8 cellular contexts compared by ENCODE assay signal in genomic region chr3:42032693-42033349, GRCh38. TPM values are rescaled to one million over a fixed set of nuclear protein-coding genes. Genes with fewer than 3 reads are reported as not detected.
DNase-seq lines count a peak whose midpoint lies in the region; ATAC-seq and TF ChIP-seq lines count a peak whose summit lies in the region.

No MANE protein-coding gene starts in this region.

- peaks cover 19% of the 10 kb centered on the region for H3K36me3 Mint-ChIP-seq in mesothelial cell of epicardium
- H3K36me3 Mint-ChIP-seq in activated naive CD4-positive, alpha-beta T cell treated with anti-CD3 and anti-CD28 coated beads, Interleukin-2, amount 50 U/mL, for 72 hours, result peaks cover 4 to 10% of the 10 kb centered on the region in 2 donors

- peak overlapping the region; percentile 39 for H3K4me3 ChIP-seq in coronary artery

- ATAC-seq in GM19452 (IDR thresholded peaks at IDR 0.05; ENCODE audit: unreplicated experiment), result no peak
- ATAC-seq in activated naive CD4-positive, alpha-beta T cell treated with anti-CD3 and anti-CD28 coated beads, Interleukin-2, amount 50 U/mL, for 72 hours, result no peak
- ATAC-seq in HG03521 (IDR thresholded peaks at IDR 0.05; ENCODE audit: unreplicated experiment), result no peak
- no peak for ATAC-seq in HG02870 (IDR thresholded peaks at IDR 0.05; ENCODE audit: unreplicated experiment)

- TF ChIP-seq CTCF in coronary artery (IDR thresholded peaks at IDR 0.05) (no peak), mesothelial cell of epicardium (IDR thresholded peaks at IDR 0.05; ENCODE audit: unreplicated experiment) (no peak)

- no peaks in the 10 kb centered on the region for H3K27me3 Mint-ChIP-seq in mesothelial cell of epicardium (ENCODE audit: low read depth)

- no peak overlapping the region for H3K4me3 Mint-ChIP-seq in mesothelial cell of epicardium

- peaks cover 8% of the 10 kb centered on the region for H3K9me3 Mint-ChIP-seq in mesothelial cell of epicardium
- H3K9me3 Mint-ChIP-seq in activated naive CD4-positive, alpha-beta T cell treated with anti-CD3 and anti-CD28 coated beads, Interleukin-2, amount 50 U/mL, for 72 hours, result peaks cover 0 to 6% of the 10 kb centered on the region in 2 donors

- peak overlapping the region; percentile 92 for H3K27ac Mint-ChIP-seq in mesothelial cell of epicardium
- no peak overlapping the region for H3K27ac Mint-ChIP-seq in activated naive CD4-positive, alpha-beta T cell treated with anti-CD3 and anti-CD28 coated beads, Interleukin-2, amount 50 U/mL, for 72 hours

- peak overlapping the region; percentile 73 to 88 for H3K27ac ChIP-seq in coronary artery

- H3K4me1 Mint-ChIP-seq in mesothelial cell of epicardium, result peaks cover 39% of the 10 kb centered on the region

- DNase-seq in EL (peak; percentile 97), NCI-H446 (lab: John Stamatoyannopoulos, UW) (peak; percentile 56 to 69), coronary artery (ENCODE audit: low spot score) (peak; percentile 94), mesothelial cell of epicardium (ENCODE audit: low spot score in 2 of 2, unreplicated experiment in 2 of 2) (no peak)
- DNase-seq in activated naive CD4-positive, alpha-beta T cell treated with anti-CD3 and anti-CD28 coated beads, Interleukin-2, amount 50 U/mL, for 72 hours (ENCODE audit: low spot score in 2 of 2), result no peak

RNA-seq across cellular contexts. Expression of gene TRAK1, which starts 58.3 kb away (rescaled TPM):
- total RNA-seq in mesothelial cell of epicardium, result 49.0 to 50.7 TPM (median 50.3 TPM) in 3 replicates
- 10 to 100 TPM; 19.1 to 33.1 TPM for total RNA-seq in activated naive CD4-positive, alpha-beta T cell treated with anti-CD3 and anti-CD28 coated beads, Interleukin-2, amount 50 U/mL, for 72 hours

Comparison
In these comparisons a context has a peak if more than half of its experiments do, and no peak if none do; other contexts are left out.
1. DNase-seq: peak in EL (single experiment), NCI-H446 (2 of 2) and coronary artery (single experiment); none in mesothelial cell of epicardium (0 of 2) and activated naive CD4-positive, alpha-beta T cell treated with anti-CD3 and anti-CD28 coated beads, Interleukin-2, amount 50 U/mL, for 72 hours (0 of 2).